Comparison of ENCODE assay signal across 22 cellular contexts in genomic region chr20:61354501-61354900, GRCh38.
A peak's percentile ranks its signal among the peaks of the same experiment; 100 is the strongest.
DNase-seq lines count a peak whose midpoint lies in the region; ATAC-seq, FAIRE-seq and TF ChIP-seq lines count a peak whose summit lies in the region.
"Had no signal": no experiment of that assay in that cellular context is flagged by ENCODE, and none has a peak within 500 bp of the region (broad histone marks: within the 10 kb centered on the region; RNA-seq: fewer than 3 reads in every experiment).

No MANE protein-coding gene starts in this region.

- POLR2A ChIA-PET in IMR-90 (lab: Charles Lee; ENCODE audit: unreplicated experiment) = no interaction called here

- H3K4me3 ChIP-seq in IMR-90 (ENCODE audit: insufficient read depth, low read depth, low read length) = no peak overlapping the region
- no peak overlapping the region for H3K4me3 ChIP-seq in astrocyte (ENCODE audit: insufficient read depth, low read depth, low read length)
- no peak overlapping the region for H3K4me3 ChIP-seq in neural progenitor cell
- no peak overlapping the region for H3K4me3 ChIP-seq in breast epithelium
- H3K4me3 ChIP-seq: GM23338 had no signal

- peaks cover 9% of the 10 kb centered on the region for H3F3A ChIP-seq in neural progenitor cell (ENCODE audit: low read depth)

- intact Hi-C loops in IMR-90 (cut with micrococcal nuclease) (no loop called here), breast epithelium (cut with DNase I; ENCODE audit: low total_unique reads) (no loop called here)

- 94% methylated on average over 3 of the region's 10 CpGs; no CpG with 5 or more reads in 1 of the 2 experiments for WGBS in IMR-90 (ENCODE audit: extremely low coverage in 2 of 2, insufficient read length in 1 of 2), 2 experiments

- no peak for ATAC-seq in IMR-90 (ENCODE audit: low read depth)
- no peak for ATAC-seq in activated T-cell treated with anti-CD3 and anti-CD28 coated beads, Interleukin-2, amount 50 U/mL, for 4 hours
- no peak for ATAC-seq in GM18517 (IDR thresholded peaks at IDR 0.05; ENCODE audit: unreplicated experiment)
- ATAC-seq: GM23338, HCT116 had no signal

- no peak overlapping the region for H3K18ac ChIP-seq in IMR-90 (ENCODE audit: low read depth, low read length)

- no peak overlapping the region for H2BK5ac ChIP-seq in IMR-90 (ENCODE audit: low read depth, low read length, poor library complexity, severe bottlenecking)

- H3K27me3 ChIP-seq in IMR-90 (ENCODE audit: control insufficient read depth, insufficient read depth, low read length) (no peaks in the 10 kb centered on the region; the same call in 1 of the 2 replicates), astrocyte (ENCODE audit: insufficient read depth, low read length) (no peaks in the 10 kb centered on the region), neural progenitor cell (peaks cover 9% of the 10 kb centered on the region), breast epithelium (peaks cover 0 to 33% of the 10 kb centered on the region in 2 donors)
- H3K27me3 ChIP-seq: BE2C had no signal

- H3K36me3 Mint-ChIP-seq in astrocyte (ENCODE audit: low read depth, unreplicated experiment) = peaks cover 3% of the 10 kb centered on the region
- no peaks in the 10 kb centered on the region for H3K36me3 Mint-ChIP-seq in neural progenitor cell
- no peaks in the 10 kb centered on the region for H3K36me3 Mint-ChIP-seq in activated T-cell treated with anti-CD3 and anti-CD28 coated beads, Interleukin-2, amount 50 U/mL, for 4 hours (ENCODE audit: insufficient read depth)

- H2AK9ac ChIP-seq in IMR-90 (replicated peaks; ENCODE audit: low read depth, low read length, poor library complexity) = no peak overlapping the region

- no peak for TF ChIP-seq RAD21 in IMR-90 (IDR thresholded peaks at IDR 0.05; ENCODE audit: low read length)

- no TSS peak for BruUV-seq in IMR-90 (replicated peaks; lab: Mats Ljungman, UMichigan)

- no peak overlapping the region for H3K27ac Mint-ChIP-seq in astrocyte (ENCODE audit: unreplicated experiment)
- H3K27ac Mint-ChIP-seq in neural progenitor cell = peak overlapping the region; percentile 60
- H3K27ac Mint-ChIP-seq: CD4-positive, alpha-beta T cell; GM23338; HFFc6; IgD-negative memory B cell had no signal

- peaks cover 4% of the 10 kb centered on the region for H3K4me1 ChIP-seq in IMR-90 (ENCODE audit: control insufficient read depth, insufficient read depth, low read length)
- H3K4me1 ChIP-seq in astrocyte (ENCODE audit: insufficient read depth, low read length) = peaks cover 14% of the 10 kb centered on the region
- peaks cover 42% of the 10 kb centered on the region for H3K4me1 ChIP-seq in neural progenitor cell
- no peaks in the 10 kb centered on the region for H3K4me1 ChIP-seq in breast epithelium
- H3K4me1 ChIP-seq: BE2C, Caco-2 had no signal

- H3K27me3 Mint-ChIP-seq in astrocyte (ENCODE audit: low read depth, unreplicated experiment) = peaks cover 25% of the 10 kb centered on the region
- H3K27me3 Mint-ChIP-seq in neural progenitor cell (ENCODE audit: insufficient read depth, low read depth) = peaks cover 4% of the 10 kb centered on the region
- no peaks in the 10 kb centered on the region for H3K27me3 Mint-ChIP-seq in activated T-cell treated with anti-CD3 and anti-CD28 coated beads, Interleukin-2, amount 50 U/mL, for 4 hours (ENCODE audit: low read depth)

- no peak for TF ChIP-seq POLR2A in IMR-90 (IDR thresholded peaks at IDR 0.05; ENCODE audit: low read depth, low read length)
- no peak for TF ChIP-seq POLR2A in breast epithelium (IDR thresholded peaks at IDR 0.05)

- H2AK5ac ChIP-seq in IMR-90 (ENCODE audit: low read depth, low read length) = peak overlapping the region; percentile 33; the same call in 1 of the 2 replicates

- no peak overlapping the region for H4K5ac ChIP-seq in IMR-90 (ENCODE audit: low read depth, low read length)

- DNase-seq in IMR-90 (no peak), astrocyte (ENCODE audit: low read depth) (no peak), neural progenitor cell (ENCODE audit: low spot score) (no peak), breast epithelium (ENCODE audit: low spot score in 2 of 2) (no peak), NOMO-1 (lab: John Stamatoyannopoulos, UW; ENCODE audit: unreplicated experiment in 2 of 2) (no peak)
- no peak for DNase-seq in activated T-cell treated with anti-CD3 and anti-CD28 coated beads, Interleukin-2, amount 50 U/mL, for 4 hours
- DNase-seq: ACHN; BE2C; Caco-2; CD4-positive, alpha-beta T cell; H7; HFFc6; KBM-7 had no signal

- no peak overlapping the region for H3K14ac ChIP-seq in IMR-90 (replicated peaks; ENCODE audit: low read depth, low read length)

- CTCF ChIA-PET in IMR-90 (lab: Yijun Ruan, JAX) = interaction anchor here (0.7 kb wide), 1 partner anchor 10 kb away, joined by 3 read pairs; no protein-coding TSS in a partner anchor

- H4K20me1 ChIP-seq in IMR-90 (ENCODE audit: insufficient read depth, low read length) (no peaks in the 10 kb centered on the region; the same call in 1 of the 2 replicates), astrocyte (ENCODE audit: insufficient read depth, low read length) (peaks cover 8% of the 10 kb centered on the region), neural progenitor cell (ENCODE audit: low read depth) (no peaks in the 10 kb centered on the region)

- no peak for TF ChIP-seq CTCF in IMR-90 (conservative IDR thresholded peaks at IDR 0.05; ENCODE audit: low read depth, low read length)
- no peak for TF ChIP-seq CTCF in astrocyte (IDR thresholded peaks at IDR 0.05; ENCODE audit: insufficient read depth, low read depth, low read length)
- no peak for TF ChIP-seq CTCF in neural progenitor cell (IDR thresholded peaks at IDR 0.05)
- TF ChIP-seq CTCF in breast epithelium (IDR thresholded peaks at IDR 0.05) = no peak

- no peak overlapping the region for H3K4me2 ChIP-seq in IMR-90 (ENCODE audit: low read depth, low read length)
- H3K4me2 ChIP-seq in astrocyte (ENCODE audit: low read length) = peak overlapping the region; percentile 1
- no peak overlapping the region for H3K4me2 ChIP-seq in neural progenitor cell
- H3K4me2 ChIP-seq: GM23338 had no signal

- H2AFZ ChIP-seq in IMR-90 (replicated peaks; ENCODE audit: low read length, poor library complexity) = peak overlapping the region; percentile 10
- no peak overlapping the region for H2AFZ ChIP-seq in astrocyte (ENCODE audit: low read depth, low read length)
- no peak overlapping the region for H2AFZ ChIP-seq in neural progenitor cell (replicated peaks)
- H2AFZ ChIP-seq: GM23338 had no signal

- H3K27ac ChIP-seq in IMR-90 (ENCODE audit: insufficient read depth, low read length) (no peak overlapping the region), astrocyte (ENCODE audit: low read depth, low read length) (no peak overlapping the region), neural progenitor cell (no peak overlapping the region), breast epithelium (no peak overlapping the region)
- H3K27ac ChIP-seq: HL-60 had no signal

- in situ Hi-C loops in IMR-90 (cut with MboI; ENCODE audit: low sequenced_read_pairs) = no loop called here

- peaks cover 3% of the 10 kb centered on the region for H3K9me3 Mint-ChIP-seq in astrocyte (ENCODE audit: unreplicated experiment)
- no peaks in the 10 kb centered on the region for H3K9me3 Mint-ChIP-seq in neural progenitor cell
- no peaks in the 10 kb centered on the region for H3K9me3 Mint-ChIP-seq in activated T-cell treated with anti-CD3 and anti-CD28 coated beads, Interleukin-2, amount 50 U/mL, for 4 hours
- H3K9me3 Mint-ChIP-seq: GM23338, HFFc6 had no signal

- no peak overlapping the region for H2BK20ac ChIP-seq in IMR-90 (ENCODE audit: low read depth, low read length)

- H3K9me1 ChIP-seq in IMR-90 (ENCODE audit: insufficient read depth, low read length) = no peaks in the 10 kb centered on the region

- H4K8ac ChIP-seq in IMR-90 (ENCODE audit: low read depth in 2 of 2, low read length in 2 of 2) = no peak overlapping the region

- dilution Hi-C loops in IMR-90 (cut with HindIII; ENCODE audit: low sequenced_read_pairs, unreplicated experiment) = no loop called here

- no peak overlapping the region for H2BK15ac ChIP-seq in IMR-90 (ENCODE audit: low read depth, low read length)

- no peaks in the 10 kb centered on the region for H3K36me3 ChIP-seq in IMR-90 (ENCODE audit: control insufficient read depth, insufficient read depth, low read length)
- H3K36me3 ChIP-seq in astrocyte (ENCODE audit: insufficient read depth, low read length) = no peaks in the 10 kb centered on the region
- H3K36me3 ChIP-seq in neural progenitor cell = no peaks in the 10 kb centered on the region
- H3K36me3 ChIP-seq in breast epithelium = no peaks in the 10 kb centered on the region
- H3K36me3 ChIP-seq: BE2C had no signal

- H4K91ac ChIP-seq in IMR-90 (ENCODE audit: insufficient read depth, low read depth, low read length) = no peak overlapping the region

- H3K4ac ChIP-seq in IMR-90 (ENCODE audit: low read depth, low read length) = no peak overlapping the region

- no peak overlapping the region for H3K56ac ChIP-seq in IMR-90 (ENCODE audit: extremely low read depth, insufficient read depth, low read length)

- no peak overlapping the region for H3K23ac ChIP-seq in IMR-90 (ENCODE audit: low read depth, low read length)

- H2BK120ac ChIP-seq in IMR-90 (ENCODE audit: low read depth, low read length) = no peak overlapping the region

- no peak for FAIRE-seq in astrocyte (lab: Jason Lieb, UNC)
- FAIRE-seq: A204.1, D721Med, G401.6, GM12891 had no signal

- no peaks in the 10 kb centered on the region for H3K79me1 ChIP-seq in IMR-90 (ENCODE audit: low read depth in 1 of 2, low read length in 2 of 2)

- H3K4me1 Mint-ChIP-seq in astrocyte (ENCODE audit: low read depth, unreplicated experiment) (peaks cover 10% of the 10 kb centered on the region), neural progenitor cell (peaks cover 78% of the 10 kb centered on the region)
- H3K4me1 Mint-ChIP-seq in activated T-cell treated with anti-CD3 and anti-CD28 coated beads, Interleukin-2, amount 50 U/mL, for 4 hours (ENCODE audit: low read depth) = no peaks in the 10 kb centered on the region

- H3K9me3 ChIP-seq in IMR-90 (ENCODE audit: control insufficient read depth, insufficient read depth, low read length) (no peaks in the 10 kb centered on the region; the same call in 1 of the 2 replicates), astrocyte (ENCODE audit: insufficient read depth, low read depth, low read length) (no peaks in the 10 kb centered on the region), neural progenitor cell (ENCODE audit: low read depth) (no peaks in the 10 kb centered on the region), breast epithelium (no peaks in the 10 kb centered on the region)
- H3K9me3 ChIP-seq: BE2C had no signal

- H3K9ac ChIP-seq in IMR-90 (ENCODE audit: low read depth, low read length) = no peak overlapping the region
- no peak overlapping the region for H3K9ac ChIP-seq in astrocyte (ENCODE audit: low read length)
- H3K9ac ChIP-seq in neural progenitor cell = no peak overlapping the region

- no peak overlapping the region for H3K4me3 Mint-ChIP-seq in astrocyte (ENCODE audit: unreplicated experiment)
- no peak overlapping the region for H3K4me3 Mint-ChIP-seq in neural progenitor cell
- no peak overlapping the region for H3K4me3 Mint-ChIP-seq in activated T-cell treated with anti-CD3 and anti-CD28 coated beads, Interleukin-2, amount 50 U/mL, for 4 hours
- H3K4me3 Mint-ChIP-seq: CD4-positive, alpha-beta T cell; GM23338; HFFc6; IgD-negative memory B cell had no signal

- H3K79me2 ChIP-seq in astrocyte (ENCODE audit: insufficient read depth, low read length) (no peaks in the 10 kb centered on the region), neural progenitor cell (ENCODE audit: low read depth) (no peaks in the 10 kb centered on the region)
